In genomic region chr20:56766528-56766927, GRCh38 we compare ENCODE assay signal across 23 cellular contexts.
DNase-seq lines count a peak whose midpoint lies in the region; ATAC-seq and TF ChIP-seq lines count a peak whose summit lies in the region.
"Had no signal": no experiment of that assay in that cellular context is flagged by ENCODE, and none has a peak within 500 bp of the region (broad histone marks: within the 10 kb centered on the region; RNA-seq: fewer than 3 reads in every experiment).

No MANE protein-coding gene starts in this region.

- no peak for TF ChIP-seq POLR2A in body of pancreas (IDR thresholded peaks at IDR 0.05)

- H3K27ac ChIP-seq in GM23248: no peak overlapping the region
- no peak overlapping the region for H3K27ac ChIP-seq in body of pancreas
- H3K27ac ChIP-seq: SK-N-MC had no signal

- peaks cover 2% of the 10 kb centered on the region; the same call in 1 of the 2 replicates for H3K4me1 Mint-ChIP-seq in WTC11
- H3K4me1 Mint-ChIP-seq: CD4-positive, CD25-positive, alpha-beta regulatory T cell had no signal

- no peaks in the 10 kb centered on the region for H3F3A ChIP-seq in GM23248 (ENCODE audit: insufficient read depth)

- no peaks in the 10 kb centered on the region for H3K79me2 ChIP-seq in GM23248 (ENCODE audit: insufficient read depth)

- H3K4me1 ChIP-seq in GM23248 (ENCODE audit: insufficient read depth) (no peaks in the 10 kb centered on the region), body of pancreas (no peaks in the 10 kb centered on the region)
- H3K4me1 ChIP-seq: Caco-2 had no signal

- POLR2A ChIA-PET in WTC11 (lab: Charles Lee): no interaction called here

- H2AFZ ChIP-seq in GM23248: peak overlapping the region; percentile 38

- no peak for ATAC-seq in WTC11
- no peak for ATAC-seq in body of pancreas
- ATAC-seq in HG03196 (IDR thresholded peaks at IDR 0.05; ENCODE audit: unreplicated experiment): no peak
- ATAC-seq: HepG2 had no signal

- no peak overlapping the region for H3K27ac Mint-ChIP-seq in WTC11
- H3K27ac Mint-ChIP-seq: CD4-positive, CD25-positive, alpha-beta regulatory T cell had no signal

- no peak overlapping the region for H3K4me3 ChIP-seq in GM23248
- H3K4me3 ChIP-seq in fibroblast of villous mesenchyme (ENCODE audit: low read depth, low read length): no peak overlapping the region
- H3K4me3 ChIP-seq in body of pancreas: no peak overlapping the region
- H3K4me3 ChIP-seq: SK-N-MC had no signal

- H3K9me3 Mint-ChIP-seq in WTC11: peaks cover 4% of the 10 kb centered on the region; the same call in 1 of the 2 replicates

- CTCF ChIA-PET in WTC11 (lab: Charles Lee): no interaction called here

- H3K36me3 Mint-ChIP-seq in WTC11: no peaks in the 10 kb centered on the region
- H3K36me3 Mint-ChIP-seq: CD4-positive, CD25-positive, alpha-beta regulatory T cell had no signal

- TF ChIP-seq CTCF in WTC11 (IDR thresholded peaks at IDR 0.05) (no peak), fibroblast of villous mesenchyme (IDR thresholded peaks at IDR 0.05; ENCODE audit: insufficient read depth, low read depth, low read length) (no peak), body of pancreas (IDR thresholded peaks at IDR 0.05) (no peak)

- no peaks in the 10 kb centered on the region for H3K9me3 ChIP-seq in GM23248 (ENCODE audit: low read depth)
- H3K9me3 ChIP-seq in body of pancreas: peaks cover 0 to 3% (median 0%) of the 10 kb centered on the region in 3 donors
- H3K9me3 ChIP-seq: Caco-2 had no signal

- peaks cover 2% of the 10 kb centered on the region; the same call in 1 of the 2 replicates for H3K27me3 Mint-ChIP-seq in WTC11 (ENCODE audit: low read depth)
- H3K27me3 Mint-ChIP-seq: CD4-positive, CD25-positive, alpha-beta regulatory T cell had no signal

- no peaks in the 10 kb centered on the region for H3K9me2 ChIP-seq in GM23248 (ENCODE audit: insufficient read depth)

- DNase-seq in AG08395 (ENCODE audit: low spot score): peak; percentile 54
- DNase-seq in GM23248: peak; percentile 43
- no peak for DNase-seq in WTC11 (ENCODE audit: low spot score)
- peak; percentile 73 for DNase-seq in fibroblast of villous mesenchyme (ENCODE audit: low read depth)
- no peak for DNase-seq in NCI-H1930 (lab: John Stamatoyannopoulos, UW)
- DNase-seq in body of pancreas: no peak
- no peak for DNase-seq in NK-92 treated with Interleukin-12 subunit alpha and Interleukin-12 subunit beta, amount 100 ng/mL, for 24 hours (lab: John Stamatoyannopoulos, UW)
- DNase-seq: Caco-2; CD4-positive, CD25-positive, alpha-beta regulatory T cell; DND-41; KBM-7; MM.1S; NCI-H1105; NCI-H146; NCI-H2029 treated with DMSO at 0.1 percent for 48 hours; NCI-H226; NCI-H510A treated with DMSO at 0.1 percent for 48 hours; NCI-H748 treated with DMSO at 0.1 percent for 48 hours; SHP77 treated with DMSO at 0.1 percent for 48 hours; SW 1271 had no signal

- H4K20me1 ChIP-seq in GM23248 (ENCODE audit: insufficient read depth): no peaks in the 10 kb centered on the region

- H3K4me3 Mint-ChIP-seq in WTC11: no peak overlapping the region
- H3K4me3 Mint-ChIP-seq: CD4-positive, CD25-positive, alpha-beta regulatory T cell had no signal

- H3K36me3 ChIP-seq in GM23248 (ENCODE audit: low read depth) (no peaks in the 10 kb centered on the region), body of pancreas (replicated peaks in 1 of 2; ENCODE audit: insufficient read depth in 1 of 2, low read depth in 2 of 2) (no peaks in the 10 kb centered on the region)

- H3K9ac ChIP-seq in GM23248: no peak overlapping the region

- H3K27me3 ChIP-seq in GM23248 (replicated peaks; ENCODE audit: insufficient read depth): no peaks in the 10 kb centered on the region
- H3K27me3 ChIP-seq in body of pancreas: no peaks in the 10 kb centered on the region

- no peak overlapping the region for H3K4me2 ChIP-seq in GM23248 (ENCODE audit: unreplicated experiment)

- intact Hi-C loops in body of pancreas (cut with DNase I): no loop called here

- in situ Hi-C loops in GM23248 (cut with MboI): no loop called here

- whole genome bisulfite sequencing in GM23248 (ENCODE audit: low coverage in 1 of 2, low lambda C conversion rate in 2 of 2, missing lambda C conversion rate in 2 of 2), 2 experiments: 9 to 12% methylated on average over 3 of the region's 3 CpGs
- 46 to 68% methylated on average over 3 of the region's 3 CpGs for WGBS in body of pancreas, 2 donors

TF ChIP-seq in WTC11, 78 proteins besides CTCF, POLR2A, EP300 and RAD21:
- TF ChIP-seq RELA (CRISPR knock-in tag; IDR thresholded peaks at IDR 0.05; ENCODE audit: borderline replicate concordance) (no peak), USF2 (CRISPR knock-in tag; IDR thresholded peaks at IDR 0.05) (0 out of 2 replicates have a peak, but pooled peaks have one; percentile 44)

Comparison
In these comparisons a context has a peak if more than half of its experiments do, and no peak if none do; other contexts are left out.
1. DNase-seq: peak in AG08395 (single experiment), GM23248 (single experiment) and fibroblast of villous mesenchyme (single experiment); none in WTC11 (single experiment), NCI-H1930 (0 of 2), body of pancreas (0 of 4) and NK-92 treated with Interleukin-12 subunit alpha and Interleukin-12 subunit beta, amount 100 ng/mL, for 24 hours (single experiment).